In genomic region chr1:21304488-21304887, GRCh38 we compare ENCODE assay signal across 17 cellular contexts. TPM values are rescaled to one million over a fixed set of nuclear protein-coding genes. Genes with fewer than 3 reads are reported as not detected.
A peak's percentile ranks its signal among the peaks of the same experiment; 100 is the strongest.
DNase-seq lines count a peak whose midpoint lies in the region; ATAC-seq and TF ChIP-seq lines count a peak whose summit lies in the region.
"Had no signal": no experiment of that assay in that cellular context is flagged by ENCODE, and none has a peak within 500 bp of the region (broad histone marks: within the 10 kb centered on the region; RNA-seq: fewer than 3 reads in every experiment).

No MANE protein-coding gene starts in this region.

- ATAC-seq in RWPE2 (ENCODE audit: low read depth) (no peak), HG02970 (IDR thresholded peaks at IDR 0.05; ENCODE audit: low FRiP score, unreplicated experiment) (no peak), HG03460 (IDR thresholded peaks at IDR 0.05; ENCODE audit: unreplicated experiment) (no peak)

- intact Hi-C loops in activated CD4-positive, alpha-beta memory T cell treated with anti-CD3 and anti-CD28 coated beads for 36 hours (cut with micrococcal nuclease) = no loop called here

- peaks cover 5% of the 10 kb centered on the region for H3K36me3 Mint-ChIP-seq in activated CD4-positive, alpha-beta memory T cell treated with anti-CD3 and anti-CD28 coated beads for 36 hours
- H3K36me3 Mint-ChIP-seq in activated CD4-positive, alpha-beta memory T cell treated with anti-CD3 and anti-CD28 coated beads, Interleukin-2, amount 10 ng/mL, durations not matched to agents 7 days and 5 days (ENCODE audit: low read depth) = no peaks in the 10 kb centered on the region
- no peaks in the 10 kb centered on the region for H3K36me3 Mint-ChIP-seq in glutamatergic neuron (ENCODE audit: unreplicated experiment)

- peak overlapping the region; percentile 55 for H3K27ac Mint-ChIP-seq in activated CD4-positive, alpha-beta memory T cell treated with anti-CD3 and anti-CD28 coated beads for 36 hours
- no peak overlapping the region for H3K27ac Mint-ChIP-seq in activated CD4-positive, alpha-beta memory T cell treated with anti-CD3 and anti-CD28 coated beads, Interleukin-2, amount 10 ng/mL, durations not matched to agents 7 days and 5 days
- H3K27ac Mint-ChIP-seq in glutamatergic neuron (ENCODE audit: unreplicated experiment) = peak overlapping the region; percentile 91

- H3K27me3 ChIP-seq in RWPE2 (ENCODE audit: insufficient read depth, poor library complexity, severe bottlenecking) (no peaks in the 10 kb centered on the region), suprapubic skin (no peaks in the 10 kb centered on the region)
- H3K27me3 ChIP-seq: gastrocnemius medialis had no signal

- H3K9me3 Mint-ChIP-seq in activated CD4-positive, alpha-beta memory T cell treated with anti-CD3 and anti-CD28 coated beads for 36 hours = no peaks in the 10 kb centered on the region
- no peaks in the 10 kb centered on the region for H3K9me3 Mint-ChIP-seq in activated CD4-positive, alpha-beta memory T cell treated with anti-CD3 and anti-CD28 coated beads, Interleukin-2, amount 10 ng/mL, durations not matched to agents 7 days and 5 days
- peaks cover 13% of the 10 kb centered on the region for H3K9me3 Mint-ChIP-seq in glutamatergic neuron (ENCODE audit: unreplicated experiment)
- H3K9me3 Mint-ChIP-seq: neural crest cell had no signal

- CTCF ChIA-PET in activated CD4-positive, alpha-beta memory T cell treated with anti-CD3 and anti-CD28 coated beads for 36 hours (lab: Charles Lee) = no interaction called here
- CTCF ChIA-PET in activated CD4-positive, alpha-beta memory T cell treated with anti-CD3 and anti-CD28 coated beads, Interleukin-2, amount 10 ng/mL, durations not matched to agents 7 days and 5 days (lab: Charles Lee) = no interaction called here

- H3K27ac ChIP-seq in RWPE2 (ENCODE audit: poor library complexity, severe bottlenecking) (peak overlapping the region; percentile 60), suprapubic skin (peak overlapping the region; percentile 51)
- H3K27ac ChIP-seq: gastrocnemius medialis had no signal

- H3K27me3 Mint-ChIP-seq in activated CD4-positive, alpha-beta memory T cell treated with anti-CD3 and anti-CD28 coated beads for 36 hours = no peaks in the 10 kb centered on the region
- no peaks in the 10 kb centered on the region for H3K27me3 Mint-ChIP-seq in activated CD4-positive, alpha-beta memory T cell treated with anti-CD3 and anti-CD28 coated beads, Interleukin-2, amount 10 ng/mL, durations not matched to agents 7 days and 5 days
- H3K27me3 Mint-ChIP-seq in glutamatergic neuron (ENCODE audit: unreplicated experiment) = peaks cover 9% of the 10 kb centered on the region

- H3K4me1 Mint-ChIP-seq in activated CD4-positive, alpha-beta memory T cell treated with anti-CD3 and anti-CD28 coated beads for 36 hours (ENCODE audit: low read depth) = peaks cover 80% of the 10 kb centered on the region
- H3K4me1 Mint-ChIP-seq in activated CD4-positive, alpha-beta memory T cell treated with anti-CD3 and anti-CD28 coated beads, Interleukin-2, amount 10 ng/mL, durations not matched to agents 7 days and 5 days = peaks cover 54% of the 10 kb centered on the region
- H3K4me1 Mint-ChIP-seq in glutamatergic neuron (ENCODE audit: low read depth, unreplicated experiment) = peaks cover 41% of the 10 kb centered on the region

- DNase-seq in activated CD4-positive, alpha-beta memory T cell treated with anti-CD3 and anti-CD28 coated beads for 36 hours = no peak
- DNase-seq in activated CD4-positive, alpha-beta memory T cell treated with anti-CD3 and anti-CD28 coated beads, Interleukin-2, amount 10 ng/mL, durations not matched to agents 7 days and 5 days = no peak
- DNase-seq in RWPE2 (ENCODE audit: low spot score) (no peak), glutamatergic neuron (no peak), suprapubic skin (ENCODE audit: low spot score in 2 of 2) (no peak), AG20443 (ENCODE audit: low spot score) (no peak)
- DNase-seq: amniotic stem cell; gastrocnemius medialis; MV-4-11; NK-92 treated with Interleukin-12 subunit alpha and Interleukin-12 subunit beta, amount 100 ng/mL, for 24 hours; retina; Right ventricle myocardium superior had no signal

- H3K4me1 ChIP-seq in RWPE2 (ENCODE audit: insufficient read depth, poor library complexity, severe bottlenecking) (peaks cover 16% of the 10 kb centered on the region), suprapubic skin (peaks cover 62% of the 10 kb centered on the region)
- H3K4me1 ChIP-seq: HAP-1 had no signal

- no peak overlapping the region for H3K4me3 Mint-ChIP-seq in activated CD4-positive, alpha-beta memory T cell treated with anti-CD3 and anti-CD28 coated beads for 36 hours
- no peak overlapping the region for H3K4me3 Mint-ChIP-seq in activated CD4-positive, alpha-beta memory T cell treated with anti-CD3 and anti-CD28 coated beads, Interleukin-2, amount 10 ng/mL, durations not matched to agents 7 days and 5 days
- peak overlapping the region; percentile 15 for H3K4me3 Mint-ChIP-seq in glutamatergic neuron (ENCODE audit: unreplicated experiment)
- H3K4me3 Mint-ChIP-seq: neural crest cell had no signal

- no peak for TF ChIP-seq CTCF in RWPE2 (IDR thresholded peaks at IDR 0.05; ENCODE audit: poor library complexity, severe bottlenecking)
- no peak for TF ChIP-seq CTCF in glutamatergic neuron (IDR thresholded peaks at IDR 0.05; ENCODE audit: partially characterized antibody, unreplicated experiment)
- no peak for TF ChIP-seq CTCF in suprapubic skin (IDR thresholded peaks at IDR 0.05)

- no peak for TF ChIP-seq POLR2A in suprapubic skin (IDR thresholded peaks at IDR 0.05)

- WGBS in suprapubic skin = 44% methylated on average over 2 of the region's 2 CpGs

- no peaks in the 10 kb centered on the region for H3K9me3 ChIP-seq in RWPE2 (ENCODE audit: severe bottlenecking)
- H3K9me3 ChIP-seq in suprapubic skin = no peaks in the 10 kb centered on the region
- H3K9me3 ChIP-seq: gastrocnemius medialis, HAP-1 had no signal

- H3K36me3 ChIP-seq in RWPE2 (ENCODE audit: low read depth) (no peaks in the 10 kb centered on the region), suprapubic skin (no peaks in the 10 kb centered on the region)
- H3K36me3 ChIP-seq: gastrocnemius medialis, HAP-1 had no signal

- TF ChIP-seq EP300 in suprapubic skin (IDR thresholded peaks at IDR 0.05) = no peak

- POLR2A ChIA-PET in activated CD4-positive, alpha-beta memory T cell treated with anti-CD3 and anti-CD28 coated beads for 36 hours (lab: Charles Lee) = interaction anchor here (1.4 kb wide), 1 partner anchor 12 kb away, joined by 4 read pairs; no protein-coding TSS in a partner anchor
- POLR2A ChIA-PET in activated CD4-positive, alpha-beta memory T cell treated with anti-CD3 and anti-CD28 coated beads, Interleukin-2, amount 10 ng/mL, durations not matched to agents 7 days and 5 days (lab: Charles Lee) = interaction anchor here (1.5 kb wide), 1 partner anchor 41 kb away, joined by 3 read pairs; no protein-coding TSS in a partner anchor

- H3K4me3 ChIP-seq in RWPE2 (ENCODE audit: severe bottlenecking) = no peak overlapping the region
- no peak overlapping the region for H3K4me3 ChIP-seq in suprapubic skin
- H3K4me3 ChIP-seq: gastrocnemius medialis, HAP-1, lung had no signal

RNA-seq across cellular contexts. Expression of gene ECE1, which starts 14.2 kb away (rescaled TPM):
- total RNA-seq in activated CD4-positive, alpha-beta memory T cell treated with anti-CD3 and anti-CD28 coated beads for 36 hours = 100 to 1,000 TPM; 137 to 144 TPM
- total RNA-seq in activated CD4-positive, alpha-beta memory T cell treated with anti-CD3 and anti-CD28 coated beads, Interleukin-2, amount 10 ng/mL, durations not matched to agents 7 days and 5 days = 10 to 100 TPM; 85.3 to 87.9 TPM
- total RNA-seq in glutamatergic neuron (ENCODE audit: unreplicated experiment) (36.1 TPM), suprapubic skin (10 to 100 TPM; 40.8 to 64.2 (median 55.3) TPM)
